In the genomic region with DNA sequence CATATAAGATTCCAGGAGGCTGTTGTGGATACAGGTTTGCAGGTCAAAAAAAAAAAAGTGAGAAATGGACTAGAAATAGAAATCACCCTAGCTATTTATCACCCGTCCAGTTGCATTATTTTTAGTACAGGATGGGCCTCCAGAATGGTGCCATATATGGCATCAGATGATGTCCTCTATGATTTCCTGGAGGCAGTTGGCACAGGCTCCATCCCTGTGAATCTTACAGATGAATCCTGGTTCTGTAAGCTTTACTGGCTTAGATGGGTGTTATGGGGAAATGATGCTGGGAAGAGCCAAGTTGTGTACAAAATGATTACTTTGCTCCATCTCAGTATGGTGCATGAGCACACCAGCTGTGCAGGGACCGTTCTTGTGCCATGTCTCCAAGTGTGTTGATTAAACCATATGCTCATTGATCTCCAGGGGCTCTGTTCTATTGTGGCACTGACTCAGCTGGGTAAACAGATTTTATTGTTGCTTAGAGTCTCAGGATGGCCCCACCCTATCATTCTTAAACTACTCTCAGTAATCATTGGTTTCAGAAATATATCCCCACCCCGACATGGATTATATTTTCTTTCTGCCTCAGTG, we compare ENCODE assay signal across 1 cellular context.
TF ChIP-seq lines count a peak whose summit lies in the region.

No MANE protein-coding gene starts in this region.

TF ChIP-seq in SK-N-SH treated with all-trans-retinoic acid at 6 μM for 48 hours, 23 proteins besides CTCF, POLR2A, EP300 and RAD21 (continued from another document):
- TF ChIP-seq BACH2 (CRISPR knock-in tag; IDR thresholded peaks at IDR 0.05; ENCODE audit: borderline replicate concordance), result no peak
- TF ChIP-seq TCF4 (CRISPR knock-in tag; IDR thresholded peaks at IDR 0.05; ENCODE audit: borderline replicate concordance), result no peak
- TF ChIP-seq ISL1 (CRISPR knock-in tag; IDR thresholded peaks at IDR 0.05), result no peak
- TF ChIP-seq CSDC2 (CRISPR knock-in tag; IDR thresholded peaks at IDR 0.05), result no peak
- TF ChIP-seq CSRNP3 (CRISPR knock-in tag; IDR thresholded peaks at IDR 0.05), result no peak
